Comparison of ENCODE assay signal across 22 cellular contexts in genomic region chr21:42664614-42665013, GRCh38. TPM values are rescaled to one million over a fixed set of nuclear protein-coding genes. Genes with fewer than 3 reads are reported as not detected.
DNase-seq lines count a peak whose midpoint lies in the region; ATAC-seq, FAIRE-seq and TF ChIP-seq lines count a peak whose summit lies in the region.
"Had no signal": no experiment of that assay in that cellular context is flagged by ENCODE, and none has a peak within 500 bp of the region (broad histone marks: within the 10 kb centered on the region; RNA-seq: fewer than 3 reads in every experiment).

No MANE protein-coding gene starts in this region.

- DNase-seq in activated naive CD8-positive, alpha-beta T cell treated with anti-CD3 and anti-CD28 coated beads, Interleukin-2, amount 10 ng/mL, durations not matched to agents 7 days and 5 days, result no peak
- DNase-seq in activated naive CD8-positive, alpha-beta T cell treated with anti-CD3 and anti-CD28 coated beads for 36 hours, result no peak
- no peak for DNase-seq in glutamatergic neuron
- no peak for DNase-seq in urothelium cell line (ENCODE audit: low spot score)
- no peak for DNase-seq in lower leg skin (ENCODE audit: low spot score in 2 of 2)
- no peak for DNase-seq in activated CD4-positive, CD25-positive, alpha-beta regulatory T cell (lab: John Stamatoyannopoulos, UW)
- DNase-seq: BE2C, Calu3, DMS79 treated with DMSO at 0.1 percent for 48 hours, Karpas-422, NCI-H1092, NCI-H1436, NCI-H187, NCI-H2081 treated with DMSO at 0.1 percent for 48 hours, NCI-H2171, NCI-H510A, RPMI8226, SHP77 had no signal

- peak overlapping the region; percentile 82 for H3K27ac ChIP-seq in rectal smooth muscle tissue (ENCODE audit: low read depth, low read length)

- POLR2A ChIA-PET in activated naive CD8-positive, alpha-beta T cell treated with anti-CD3 and anti-CD28 coated beads, Interleukin-2, amount 10 ng/mL, durations not matched to agents 7 days and 5 days (lab: Charles Lee), result no interaction called here

- peak; percentile 9 for FAIRE-seq in urothelium cell line (lab: Jason Lieb, UNC)
- FAIRE-seq: GM12892 had no signal

- no peak for TF ChIP-seq CTCF in glutamatergic neuron (IDR thresholded peaks at IDR 0.05; ENCODE audit: partially characterized antibody, unreplicated experiment)
- no peak for TF ChIP-seq CTCF in lower leg skin (IDR thresholded peaks at IDR 0.05)

- H3K4me3 ChIP-seq in rectal smooth muscle tissue (ENCODE audit: low read length) (no peak overlapping the region), lower leg skin (ENCODE audit: low read depth, poor library complexity, severe bottlenecking) (no peak overlapping the region)

- H3K27me3 Mint-ChIP-seq in activated naive CD8-positive, alpha-beta T cell treated with anti-CD3 and anti-CD28 coated beads, Interleukin-2, amount 10 ng/mL, durations not matched to agents 7 days and 5 days, result no peaks in the 10 kb centered on the region
- no peaks in the 10 kb centered on the region for H3K27me3 Mint-ChIP-seq in activated naive CD8-positive, alpha-beta T cell treated with anti-CD3 and anti-CD28 coated beads for 36 hours
- peaks cover 5% of the 10 kb centered on the region for H3K27me3 Mint-ChIP-seq in glutamatergic neuron (ENCODE audit: unreplicated experiment)

- H3K27me3 ChIP-seq in rectal smooth muscle tissue (ENCODE audit: control insufficient read depth, insufficient read depth, low read length), result no peaks in the 10 kb centered on the region
- H3K27me3 ChIP-seq: BE2C had no signal

- peak overlapping the region; percentile 30 for H3K27ac Mint-ChIP-seq in activated naive CD8-positive, alpha-beta T cell treated with anti-CD3 and anti-CD28 coated beads, Interleukin-2, amount 10 ng/mL, durations not matched to agents 7 days and 5 days
- no peak overlapping the region for H3K27ac Mint-ChIP-seq in activated naive CD8-positive, alpha-beta T cell treated with anti-CD3 and anti-CD28 coated beads for 36 hours
- H3K27ac Mint-ChIP-seq in glutamatergic neuron (ENCODE audit: unreplicated experiment), result peak overlapping the region; percentile 13

- no peak for TF ChIP-seq POLR2A in lower leg skin (IDR thresholded peaks at IDR 0.05)

- H3K36me3 Mint-ChIP-seq in activated naive CD8-positive, alpha-beta T cell treated with anti-CD3 and anti-CD28 coated beads, Interleukin-2, amount 10 ng/mL, durations not matched to agents 7 days and 5 days, result no peaks in the 10 kb centered on the region
- no peaks in the 10 kb centered on the region for H3K36me3 Mint-ChIP-seq in activated naive CD8-positive, alpha-beta T cell treated with anti-CD3 and anti-CD28 coated beads for 36 hours
- H3K36me3 Mint-ChIP-seq in glutamatergic neuron (ENCODE audit: unreplicated experiment), result no peaks in the 10 kb centered on the region

- 88 to 89% methylated on average over 10 of the region's 10 CpGs for WGBS in lower leg skin, 2 donors

- H3K9me3 Mint-ChIP-seq in activated naive CD8-positive, alpha-beta T cell treated with anti-CD3 and anti-CD28 coated beads, Interleukin-2, amount 10 ng/mL, durations not matched to agents 7 days and 5 days, result no peaks in the 10 kb centered on the region
- no peaks in the 10 kb centered on the region for H3K9me3 Mint-ChIP-seq in activated naive CD8-positive, alpha-beta T cell treated with anti-CD3 and anti-CD28 coated beads for 36 hours
- H3K9me3 Mint-ChIP-seq in glutamatergic neuron (ENCODE audit: unreplicated experiment), result peaks cover 22% of the 10 kb centered on the region

- peaks cover 9% of the 10 kb centered on the region for H3K4me1 Mint-ChIP-seq in activated naive CD8-positive, alpha-beta T cell treated with anti-CD3 and anti-CD28 coated beads, Interleukin-2, amount 10 ng/mL, durations not matched to agents 7 days and 5 days
- no peaks in the 10 kb centered on the region for H3K4me1 Mint-ChIP-seq in activated naive CD8-positive, alpha-beta T cell treated with anti-CD3 and anti-CD28 coated beads for 36 hours
- H3K4me1 Mint-ChIP-seq in glutamatergic neuron (ENCODE audit: low read depth, unreplicated experiment), result peaks cover 35% of the 10 kb centered on the region

- peaks cover 36% of the 10 kb centered on the region for H3K4me1 ChIP-seq in rectal smooth muscle tissue (ENCODE audit: control insufficient read depth, insufficient read depth, low read length)

- no peak overlapping the region for H3K9ac ChIP-seq in rectal smooth muscle tissue (ENCODE audit: low read length)

- intact Hi-C loops in lower leg skin (cut with DNase I; ENCODE audit: low total_unique reads), result no loop called here

- H3K4me3 Mint-ChIP-seq in activated naive CD8-positive, alpha-beta T cell treated with anti-CD3 and anti-CD28 coated beads, Interleukin-2, amount 10 ng/mL, durations not matched to agents 7 days and 5 days, result no peak overlapping the region
- H3K4me3 Mint-ChIP-seq in activated naive CD8-positive, alpha-beta T cell treated with anti-CD3 and anti-CD28 coated beads for 36 hours, result no peak overlapping the region
- no peak overlapping the region for H3K4me3 Mint-ChIP-seq in glutamatergic neuron (ENCODE audit: unreplicated experiment)

- H3K36me3 ChIP-seq in rectal smooth muscle tissue (ENCODE audit: control insufficient read depth, insufficient read depth, low read length), result no peaks in the 10 kb centered on the region
- H3K36me3 ChIP-seq: BE2C had no signal

- ATAC-seq in activated naive CD8-positive, alpha-beta T cell treated with anti-CD3 and anti-CD28 coated beads, Interleukin-2, amount 10 ng/mL, durations not matched to agents 7 days and 5 days (ENCODE audit: low read depth), result no peak
- no peak for ATAC-seq in HG02938 (IDR thresholded peaks at IDR 0.05; ENCODE audit: unreplicated experiment)
- ATAC-seq: HCT116 had no signal

RNA-seq across cellular contexts. Expression of gene PDE9A, which starts 11.2 kb away (rescaled TPM):
- total RNA-seq in activated naive CD8-positive, alpha-beta T cell treated with anti-CD3 and anti-CD28 coated beads, Interleukin-2, amount 10 ng/mL, durations not matched to agents 7 days and 5 days, result 1 to 10 TPM; 7.5 to 9.5 TPM
- 1 to 10 TPM; 6.5 to 7.7 TPM for total RNA-seq in activated naive CD8-positive, alpha-beta T cell treated with anti-CD3 and anti-CD28 coated beads for 36 hours
- total RNA-seq in glutamatergic neuron (ENCODE audit: unreplicated experiment) (58.7 TPM), lower leg skin (10 to 100 TPM in 2 of 4 donors, 1 to 10 TPM in 2; 2.1 to 16.3 (median 9.0) TPM)
